15 cellular contexts compared by ENCODE assay signal in genomic region chr1:16244650-16245285, GRCh38. TPM values are rescaled to one million over a fixed set of nuclear protein-coding genes. Genes with fewer than 3 reads are reported as not detected.
DNase-seq lines count a peak whose midpoint lies in the region; ATAC-seq and TF ChIP-seq lines count a peak whose summit lies in the region.
"Had no signal": no experiment of that assay in that cellular context is flagged by ENCODE, and none has a peak within 500 bp of the region (broad histone marks: within the 10 kb centered on the region; RNA-seq: fewer than 3 reads in every experiment).

No MANE protein-coding gene starts in this region.

- peak; percentile 37 for TF ChIP-seq CTCF in activated CD8-positive, alpha-beta T cell treated with anti-CD3 and anti-CD28 coated beads for 36 hours (IDR thresholded peaks at IDR 0.05)
- TF ChIP-seq CTCF in RWPE1 (conservative IDR thresholded peaks at IDR 0.05; ENCODE audit: low read depth) = peak; percentile 56
- TF ChIP-seq CTCF in esophagus muscularis mucosa (IDR thresholded peaks at IDR 0.05) = no peak
- no peak for TF ChIP-seq CTCF in tibial artery (IDR thresholded peaks at IDR 0.05)

- no peaks in the 10 kb centered on the region for H3K9me3 ChIP-seq in esophagus muscularis mucosa
- no peaks in the 10 kb centered on the region for H3K9me3 ChIP-seq in tibial artery
- H3K9me3 ChIP-seq: pancreas, transverse colon had no signal

- no peak for TF ChIP-seq EP300 in esophagus muscularis mucosa (IDR thresholded peaks at IDR 0.05)

- intact Hi-C loops in activated CD8-positive, alpha-beta T cell treated with anti-CD3 and anti-CD28 coated beads for 36 hours (cut with micrococcal nuclease) = loop anchor here (10.0 kb wide), 1 partner anchor 120 kb away; the partner anchor contains the start of gene SZRD1
- intact Hi-C loops in esophagus muscularis mucosa (cut with DNase I) = loop anchor here (2.0 to 5.0 kb wide), 3 partner anchors 37 to 164 kb away; no protein-coding TSS in a partner anchor
- intact Hi-C loops in tibial artery (cut with DNase I; ENCODE audit: low total_unique reads) = loop anchor here (5.0 kb wide), 2 partner anchors 108 to 167 kb away; partner anchors contain the start of gene FBXO42

- TF ChIP-seq POLR2A in esophagus muscularis mucosa (IDR thresholded peaks at IDR 0.05; ENCODE audit: low read depth) = no peak

- no peaks in the 10 kb centered on the region for H3K27me3 Mint-ChIP-seq in activated CD8-positive, alpha-beta T cell treated with anti-CD3 and anti-CD28 coated beads for 36 hours
- no peaks in the 10 kb centered on the region for H3K27me3 Mint-ChIP-seq in activated CD8-positive, alpha-beta T cell treated with anti-CD3 and anti-CD28 coated beads, Interleukin-2, amount 10 ng/mL, durations not matched to agents 7 days and 5 days (ENCODE audit: low read depth)
- H3K27me3 Mint-ChIP-seq: activated naive CD8-positive, alpha-beta T cell treated with anti-CD3 and anti-CD28 coated beads for 36 hours; naive B cell had no signal

- peaks cover 9% of the 10 kb centered on the region for H3K4me1 Mint-ChIP-seq in activated CD8-positive, alpha-beta T cell treated with anti-CD3 and anti-CD28 coated beads for 36 hours (ENCODE audit: low read depth)
- peaks cover 21% of the 10 kb centered on the region for H3K4me1 Mint-ChIP-seq in activated CD8-positive, alpha-beta T cell treated with anti-CD3 and anti-CD28 coated beads, Interleukin-2, amount 10 ng/mL, durations not matched to agents 7 days and 5 days (ENCODE audit: low read depth)

- POLR2A ChIA-PET in activated CD8-positive, alpha-beta T cell treated with anti-CD3 and anti-CD28 coated beads for 36 hours (lab: Charles Lee) = interaction anchor here (1.3 kb wide), 1 partner anchor 17 kb away, joined by 3 read pairs; no protein-coding TSS in a partner anchor
- POLR2A ChIA-PET in activated CD8-positive, alpha-beta T cell treated with anti-CD3 and anti-CD28 coated beads, Interleukin-2, amount 10 ng/mL, durations not matched to agents 7 days and 5 days (lab: Charles Lee) = interaction anchor here (1.3 kb wide), 1 partner anchor 40 kb away, joined by 3 read pairs; no protein-coding TSS in a partner anchor
- POLR2A ChIA-PET in RWPE1 (lab: Yijun Ruan, JAX; ENCODE audit: low non-redundant PET) = interaction anchor here (0.6 kb wide), 1 partner anchor 116 kb away, joined by 5 read pairs; no protein-coding TSS in a partner anchor

- no peak overlapping the region for H3K4me3 Mint-ChIP-seq in activated CD8-positive, alpha-beta T cell treated with anti-CD3 and anti-CD28 coated beads for 36 hours
- H3K4me3 Mint-ChIP-seq in activated CD8-positive, alpha-beta T cell treated with anti-CD3 and anti-CD28 coated beads, Interleukin-2, amount 10 ng/mL, durations not matched to agents 7 days and 5 days = no peak overlapping the region
- H3K4me3 Mint-ChIP-seq: activated naive CD8-positive, alpha-beta T cell treated with anti-CD3 and anti-CD28 coated beads for 36 hours; naive B cell; T-helper 1 cell treated with Interleukin-12 subunit alpha and Interleukin-12 subunit beta and Interleukin-4 antibody, amounts not matched to agents 30 μg/mL and 1 μg/mL, for 36 hours had no signal

- CTCF ChIA-PET in activated CD8-positive, alpha-beta T cell treated with anti-CD3 and anti-CD28 coated beads for 36 hours (lab: Charles Lee) = interaction anchor here (0.6 to 3.2 kb wide), 21 partner anchors 9 to 170 kb away, joined by 3 to 23 read pairs (median 5); partner anchors contain the start of gene FBXO42
- CTCF ChIA-PET in activated CD8-positive, alpha-beta T cell treated with anti-CD3 and anti-CD28 coated beads, Interleukin-2, amount 10 ng/mL, durations not matched to agents 7 days and 5 days (lab: Charles Lee) = interaction anchor here (0.5 to 4.4 kb wide), 25 partner anchors 8 to 1022 kb away, joined by 3 to 44 read pairs (median 4); partner anchors contain the start of gene NECAP2
- CTCF ChIA-PET in RWPE1 (lab: Yijun Ruan, JAX) = interaction anchor here (0.5 to 3.4 kb wide), 12 partner anchors 9 to 172 kb away, joined by 3 to 17 read pairs (median 5); partner anchors contain the start of genes ARHGEF19 and FAM131C

- peak overlapping the region; percentile 29 for H3K27ac ChIP-seq in RWPE1
- H3K27ac ChIP-seq in esophagus muscularis mucosa (replicated peaks in 1 of 4) = peak overlapping the region; percentile 17 to 55 (median 37)
- peak overlapping the region; percentile 77 to 83 for H3K27ac ChIP-seq in tibial artery
- H3K27ac ChIP-seq: brain microvascular endothelial cell, foreskin keratinocyte, transverse colon had no signal

- 76% methylated on average over 6 of the region's 8 CpGs for WGBS in esophagus muscularis mucosa

- no peaks in the 10 kb centered on the region for H3K9me3 Mint-ChIP-seq in activated CD8-positive, alpha-beta T cell treated with anti-CD3 and anti-CD28 coated beads for 36 hours
- no peaks in the 10 kb centered on the region for H3K9me3 Mint-ChIP-seq in activated CD8-positive, alpha-beta T cell treated with anti-CD3 and anti-CD28 coated beads, Interleukin-2, amount 10 ng/mL, durations not matched to agents 7 days and 5 days (ENCODE audit: insufficient read depth)
- H3K9me3 Mint-ChIP-seq: activated naive CD8-positive, alpha-beta T cell treated with anti-CD3 and anti-CD28 coated beads for 36 hours; naive B cell; T-helper 1 cell treated with Interleukin-12 subunit alpha and Interleukin-12 subunit beta and Interleukin-4 antibody, amounts not matched to agents 30 μg/mL and 1 μg/mL, for 36 hours had no signal

- no peak for ATAC-seq in activated CD8-positive, alpha-beta T cell treated with anti-CD3 and anti-CD28 coated beads for 36 hours
- ATAC-seq in activated CD8-positive, alpha-beta T cell treated with anti-CD3 and anti-CD28 coated beads, Interleukin-2, amount 10 ng/mL, durations not matched to agents 7 days and 5 days = no peak

- H3K36me3 Mint-ChIP-seq in activated CD8-positive, alpha-beta T cell treated with anti-CD3 and anti-CD28 coated beads for 36 hours (ENCODE audit: low read depth) = peaks cover 2% of the 10 kb centered on the region
- peaks cover 10% of the 10 kb centered on the region for H3K36me3 Mint-ChIP-seq in activated CD8-positive, alpha-beta T cell treated with anti-CD3 and anti-CD28 coated beads, Interleukin-2, amount 10 ng/mL, durations not matched to agents 7 days and 5 days (ENCODE audit: low read depth)
- H3K36me3 Mint-ChIP-seq: naive B cell had no signal

- no peak overlapping the region for H3K27ac Mint-ChIP-seq in activated CD8-positive, alpha-beta T cell treated with anti-CD3 and anti-CD28 coated beads for 36 hours
- H3K27ac Mint-ChIP-seq in activated CD8-positive, alpha-beta T cell treated with anti-CD3 and anti-CD28 coated beads, Interleukin-2, amount 10 ng/mL, durations not matched to agents 7 days and 5 days = no peak overlapping the region
- H3K27ac Mint-ChIP-seq: activated naive CD8-positive, alpha-beta T cell treated with anti-CD3 and anti-CD28 coated beads for 36 hours; T-helper 1 cell treated with Interleukin-12 subunit alpha and Interleukin-12 subunit beta and Interleukin-4 antibody, amounts not matched to agents 30 μg/mL and 1 μg/mL, for 36 hours had no signal

- H3K4me1 ChIP-seq in esophagus muscularis mucosa (peaks cover 46 to 53% (median 51%) of the 10 kb centered on the region in 4 donors), tibial artery (peaks cover 0 to 66% (median 40%) of the 10 kb centered on the region in 4 donors)

- H3K27me3 ChIP-seq in esophagus muscularis mucosa (no peaks in the 10 kb centered on the region), tibial artery (no peaks in the 10 kb centered on the region)
- H3K27me3 ChIP-seq: brain microvascular endothelial cell, foreskin keratinocyte, pancreas, transverse colon had no signal

- no peak overlapping the region for H3K4me3 ChIP-seq in esophagus muscularis mucosa
- H3K4me3 ChIP-seq in tibial artery = no peak overlapping the region
- H3K4me3 ChIP-seq: pancreas, transverse colon had no signal

- peaks cover 0 to 20% (median 11%) of the 10 kb centered on the region in 4 donors for H3K36me3 ChIP-seq in esophagus muscularis mucosa
- H3K36me3 ChIP-seq in tibial artery = peaks cover 4 to 12% (median 7%) of the 10 kb centered on the region in 3 donors
- H3K36me3 ChIP-seq: brain microvascular endothelial cell, pancreas, transverse colon had no signal

- DNase-seq in activated CD8-positive, alpha-beta T cell treated with anti-CD3 and anti-CD28 coated beads for 36 hours = no peak
- DNase-seq in activated CD8-positive, alpha-beta T cell treated with anti-CD3 and anti-CD28 coated beads, Interleukin-2, amount 10 ng/mL, durations not matched to agents 7 days and 5 days = no peak
- no peak for DNase-seq in RWPE1 (ENCODE audit: low spot score)
- no peak for DNase-seq in esophagus muscularis mucosa (ENCODE audit: extremely low spot score)
- DNase-seq in tibial artery = peak in 1 of 2 donors; percentile 61
- DNase-seq in SIG-M5 treated with dmso at 0.1 percent for 504 hours (lab: John Stamatoyannopoulos, UW; ENCODE audit: unreplicated experiment) = no peak
- DNase-seq in T-helper 1 cell = no peak
- no peak for DNase-seq in amygdala (lab: John Stamatoyannopoulos, UW)

RNA-seq across cellular contexts. Expression of gene CPLANE2, which starts 7.8 kb away (rescaled TPM):
- total RNA-seq in activated CD8-positive, alpha-beta T cell treated with anti-CD3 and anti-CD28 coated beads for 36 hours = 1 to 10 TPM; 1.2 to 1.4 TPM
- total RNA-seq in activated CD8-positive, alpha-beta T cell treated with anti-CD3 and anti-CD28 coated beads, Interleukin-2, amount 10 ng/mL, durations not matched to agents 7 days and 5 days = 1 to 10 TPM; 5.1 to 6.1 TPM
- total RNA-seq in esophagus muscularis mucosa = 10 to 100 TPM in 2 of 4 donors, 1 to 10 TPM in 2; 7.5 to 26.0 (median 12.2) TPM

RNA-seq across cellular contexts. Expression of gene ARHGEF19, which starts 32.3 kb away (rescaled TPM):
- total RNA-seq in activated CD8-positive, alpha-beta T cell treated with anti-CD3 and anti-CD28 coated beads for 36 hours = 1 to 10 TPM; 5.7 to 7.4 TPM
- total RNA-seq in activated CD8-positive, alpha-beta T cell treated with anti-CD3 and anti-CD28 coated beads, Interleukin-2, amount 10 ng/mL, durations not matched to agents 7 days and 5 days = 10 to 100 TPM; 11.4 to 11.9 TPM
- 1 to 10 TPM; 3.3 to 4.6 (median 3.9) TPM for total RNA-seq in esophagus muscularis mucosa

Comparison
In these comparisons a context has a peak if more than half of its experiments do, and no peak if none do; other contexts are left out.
1. CTCF ChIP-seq: peak in activated CD8-positive, alpha-beta T cell treated with anti-CD3 and anti-CD28 coated beads for 36 hours (single experiment) and RWPE1 (single experiment); none in esophagus muscularis mucosa (0 of 3) and tibial artery (0 of 2).
2. H3K27ac ChIP-seq: peak in every context shown above with its lines; median percentile 80 in tibial artery; 37 in esophagus muscularis mucosa; 29 in RWPE1.